Comparison of ENCODE assay signal across 8 cellular contexts in genomic region chr6:149043476-149044130, GRCh38.
DNase-seq lines count a peak whose midpoint lies in the region; ATAC-seq and TF ChIP-seq lines count a peak whose summit lies in the region.

No MANE protein-coding gene starts in this region.

- no peak overlapping the region for H4K12ac ChIP-seq in trophoblast cell (ENCODE audit: low read depth, low read length)

- no peak overlapping the region for H3K4ac ChIP-seq in trophoblast cell (ENCODE audit: low read depth, low read length)

- no peak overlapping the region for H2BK5ac ChIP-seq in trophoblast cell (ENCODE audit: low read depth, low read length, poor library complexity)

- H3K9me3 ChIP-seq in adipocyte (ENCODE audit: control insufficient read depth, low read length) (no peaks in the 10 kb centered on the region), trophoblast cell (ENCODE audit: insufficient read depth, low read depth, low read length) (peaks cover 2% of the 10 kb centered on the region), thyroid gland (no peaks in the 10 kb centered on the region)

- no peak overlapping the region for H2AK5ac ChIP-seq in trophoblast cell (ENCODE audit: low read length)

- no peak overlapping the region for H4K8ac ChIP-seq in trophoblast cell (ENCODE audit: low read depth, low read length)

- H3K4me1 ChIP-seq in adipocyte (ENCODE audit: control insufficient read depth, insufficient read depth, low read length) (peaks cover 29% of the 10 kb centered on the region), trophoblast cell (ENCODE audit: control insufficient read depth in 1 of 2, insufficient read depth in 2 of 2, low read length in 2 of 2) (no peaks in the 10 kb centered on the region), thyroid gland (peaks cover 4 to 23% of the 10 kb centered on the region in 2 donors)

- intact Hi-C loops in thyroid gland (cut with DNase I) = no loop called here

- H3K4me2 ChIP-seq in trophoblast cell (ENCODE audit: low read length) = no peak overlapping the region

- H4K91ac ChIP-seq in trophoblast cell (ENCODE audit: low read depth, low read length) = no peak overlapping the region

- H2BK12ac ChIP-seq in trophoblast cell (ENCODE audit: low read length) = no peak overlapping the region

- H3K4me3 ChIP-seq in adipocyte (ENCODE audit: low read length) (no peak overlapping the region), trophoblast cell (ENCODE audit: low read depth, low read length) (no peak overlapping the region), thyroid gland (replicated peaks in 1 of 3) (no peak overlapping the region)

- TF ChIP-seq POLR2A in thyroid gland (IDR thresholded peaks at IDR 0.05) = no peak

- no peaks in the 10 kb centered on the region for H3K79me1 ChIP-seq in trophoblast cell (ENCODE audit: low read length)

- no peak overlapping the region for H3K27ac ChIP-seq in trophoblast cell (ENCODE audit: low read depth, low read length)
- H3K27ac ChIP-seq in thyroid gland = no peak overlapping the region

- H3K9ac ChIP-seq in adipocyte (ENCODE audit: low read length) (no peak overlapping the region), trophoblast cell (ENCODE audit: low read length) (no peak overlapping the region)

- DNase-seq in activated CD4-positive, alpha-beta T cell treated with anti-CD3 and anti-CD28 coated beads for 48 hours = peak; percentile 70
- no peak for DNase-seq in activated CD4-positive, alpha-beta T cell treated with anti-CD3 and anti-CD28 coated beads, Interleukin-2, amount 50 U/mL, for 4 hours
- peak; percentile 45 for DNase-seq in M059J (ENCODE audit: low read depth)
- DNase-seq in adipocyte (ENCODE audit: low read depth) = peak; percentile 10
- peak; percentile 66 to 67 for DNase-seq in trophoblast cell
- no peak for DNase-seq in thyroid gland
- no peak for DNase-seq in hepatic stellate cell (ENCODE audit: low spot score)

- no peak overlapping the region for H3K18ac ChIP-seq in trophoblast cell (ENCODE audit: low read length)

- no peak overlapping the region for H2AFZ ChIP-seq in trophoblast cell (ENCODE audit: insufficient read depth, low read length, poor library complexity)

- H3K27me3 ChIP-seq in adipocyte (replicated peaks; ENCODE audit: control insufficient read depth, insufficient read depth, low read length) (no peaks in the 10 kb centered on the region), trophoblast cell (ENCODE audit: insufficient read depth, low read length) (no peaks in the 10 kb centered on the region), thyroid gland (no peaks in the 10 kb centered on the region)

- H3K14ac ChIP-seq in trophoblast cell (ENCODE audit: low read length) = no peak overlapping the region

- no peak overlapping the region for H3K23ac ChIP-seq in trophoblast cell (ENCODE audit: low read length)

- no peak overlapping the region for H2BK120ac ChIP-seq in trophoblast cell (ENCODE audit: insufficient read depth, low read length, poor library complexity)

- no peak for ATAC-seq in HG02571 (IDR thresholded peaks at IDR 0.05; ENCODE audit: unreplicated experiment)

- no peaks in the 10 kb centered on the region for H3K79me2 ChIP-seq in trophoblast cell (ENCODE audit: control insufficient read depth, insufficient read depth, low read length, poor library complexity)

- WGBS in trophoblast cell (ENCODE audit: extremely low coverage, insufficient coverage, insufficient read length) = no CpG with 5 or more reads among the region's 10 CpGs
- 92 to 100% methylated on average over 10 of the region's 10 CpGs for WGBS in thyroid gland, 2 donors

- no peak for TF ChIP-seq CTCF in thyroid gland (IDR thresholded peaks at IDR 0.05)

- H3K36me3 ChIP-seq in adipocyte (ENCODE audit: control insufficient read depth, insufficient read depth, low read length, severe bottlenecking) = no peaks in the 10 kb centered on the region
- no peaks in the 10 kb centered on the region for H3K36me3 ChIP-seq in trophoblast cell (ENCODE audit: control insufficient read depth in 1 of 2, insufficient read depth in 2 of 2, low read length in 2 of 2)
- no peaks in the 10 kb centered on the region for H3K36me3 ChIP-seq in thyroid gland

Comparison
In these comparisons a context has a peak if more than half of its experiments do, and no peak if none do; other contexts are left out.
1. DNase-seq: peak in activated CD4-positive, alpha-beta T cell treated with anti-CD3 and anti-CD28 coated beads for 48 hours (single experiment), M059J (single experiment), adipocyte (single experiment) and trophoblast cell (2 of 2); none in activated CD4-positive, alpha-beta T cell treated with anti-CD3 and anti-CD28 coated beads, Interleukin-2, amount 50 U/mL, for 4 hours (0 of 2), thyroid gland (0 of 2) and hepatic stellate cell (single experiment).